ENCODE assay signal across 11 cellular contexts in the genomic region with DNA sequence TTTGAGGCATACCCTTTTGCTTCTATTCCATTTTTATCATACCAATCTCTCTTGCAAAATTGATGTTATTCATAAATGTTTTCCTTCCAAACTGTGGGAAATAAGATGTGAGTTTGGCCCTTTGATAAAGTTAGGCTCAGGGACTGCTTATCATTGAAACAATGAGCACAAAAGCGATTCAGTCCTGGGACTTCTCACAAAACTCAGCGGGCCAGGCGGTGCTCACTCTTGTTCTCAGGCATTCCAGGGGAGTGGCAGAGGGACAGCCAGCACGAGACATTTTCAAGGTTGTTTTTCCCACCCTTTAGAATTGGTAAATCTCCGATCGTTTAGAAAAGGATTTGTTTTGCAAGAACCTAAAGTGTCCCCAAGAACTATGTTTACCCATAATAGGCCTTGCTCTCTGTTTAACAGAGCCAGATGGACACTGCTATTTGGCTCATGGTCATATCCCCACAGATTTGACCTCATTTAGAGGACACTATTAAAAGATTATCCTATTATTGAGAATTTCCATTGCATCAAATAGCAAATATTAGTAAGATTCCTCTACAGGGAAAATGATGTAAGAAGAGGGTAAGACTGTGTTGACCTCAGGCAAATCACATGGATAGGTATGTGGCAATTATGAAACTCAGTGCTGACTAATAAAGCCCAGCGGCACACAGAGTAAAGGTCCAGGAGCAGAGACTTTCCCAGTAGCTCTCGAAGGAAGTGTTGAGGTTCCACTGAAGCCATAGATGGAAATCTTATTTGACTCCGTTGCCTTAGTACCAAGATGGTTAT.
A peak's percentile ranks its signal among the peaks of the same experiment; 100 is the strongest.
DNase-seq lines count a peak whose midpoint lies in the region; ATAC-seq, FAIRE-seq and TF ChIP-seq lines count a peak whose summit lies in the region.
"Had no signal": no experiment of that assay in that cellular context is flagged by ENCODE, and none has a peak within 500 bp of the region (broad histone marks: within the 10 kb centered on the region; RNA-seq: fewer than 3 reads in every experiment).

No MANE protein-coding gene starts in this region.

- no peak overlapping the region for H3K9ac ChIP-seq in parathyroid adenoma

- H3K4me3 ChIP-seq in parathyroid adenoma (ENCODE audit: low read depth, low read length), result no peak overlapping the region
- H3K4me3 ChIP-seq: SJCRH30, suprapubic skin had no signal

- no peaks in the 10 kb centered on the region for H3K79me2 ChIP-seq in parathyroid adenoma

- H3K4me2 ChIP-seq in parathyroid adenoma (ENCODE audit: low read length), result no peak overlapping the region

- DNase-seq in RKO (ENCODE audit: low spot score), result peak; percentile 15
- DNase-seq in stimulated activated CD4-positive, alpha-beta T cell treated with anti-CD3 and anti-CD28 coated beads, Interleukin-2, amount 100 ng/mL, for 24 hours, result no peak
- DNase-seq: SJCRH30 had no signal

- FAIRE-seq in G401.6 (lab: Jason Lieb, UNC), result peak; percentile 88
- FAIRE-seq: GM18507 had no signal

- no peak for TF ChIP-seq CTCF in parathyroid adenoma (IDR thresholded peaks at IDR 0.05)

- H3K27ac ChIP-seq in parathyroid adenoma, result peak overlapping the region; percentile 39
- H3K27ac ChIP-seq: SJCRH30, suprapubic skin had no signal

- no peak overlapping the region for H2AFZ ChIP-seq in parathyroid adenoma

- peak; percentile 86 for ATAC-seq in esophagus mucosa
- ATAC-seq in HG03108 (IDR thresholded peaks at IDR 0.05; ENCODE audit: unreplicated experiment), result no peak
- no peak for ATAC-seq in HG03196 (IDR thresholded peaks at IDR 0.05; ENCODE audit: unreplicated experiment)
- ATAC-seq in GM21723 (IDR thresholded peaks at IDR 0.05; ENCODE audit: unreplicated experiment), result no peak

- no peaks in the 10 kb centered on the region for H3K4me1 ChIP-seq in parathyroid adenoma
- H3K4me1 ChIP-seq: suprapubic skin had no signal

- no peaks in the 10 kb centered on the region for H3K9me3 ChIP-seq in parathyroid adenoma (ENCODE audit: control insufficient read depth, low read length)
- H3K9me3 ChIP-seq: SJCRH30, suprapubic skin had no signal

- H3K36me3 ChIP-seq in parathyroid adenoma (ENCODE audit: control insufficient read depth, insufficient read depth, low read length), result no peaks in the 10 kb centered on the region
- H3K36me3 ChIP-seq: SJCRH30, suprapubic skin had no signal

- no peaks in the 10 kb centered on the region for H3K27me3 ChIP-seq in parathyroid adenoma (ENCODE audit: control insufficient read depth, insufficient read depth, low read length)
- H3K27me3 ChIP-seq: SJCRH30, suprapubic skin had no signal
